In the genomic region with DNA sequence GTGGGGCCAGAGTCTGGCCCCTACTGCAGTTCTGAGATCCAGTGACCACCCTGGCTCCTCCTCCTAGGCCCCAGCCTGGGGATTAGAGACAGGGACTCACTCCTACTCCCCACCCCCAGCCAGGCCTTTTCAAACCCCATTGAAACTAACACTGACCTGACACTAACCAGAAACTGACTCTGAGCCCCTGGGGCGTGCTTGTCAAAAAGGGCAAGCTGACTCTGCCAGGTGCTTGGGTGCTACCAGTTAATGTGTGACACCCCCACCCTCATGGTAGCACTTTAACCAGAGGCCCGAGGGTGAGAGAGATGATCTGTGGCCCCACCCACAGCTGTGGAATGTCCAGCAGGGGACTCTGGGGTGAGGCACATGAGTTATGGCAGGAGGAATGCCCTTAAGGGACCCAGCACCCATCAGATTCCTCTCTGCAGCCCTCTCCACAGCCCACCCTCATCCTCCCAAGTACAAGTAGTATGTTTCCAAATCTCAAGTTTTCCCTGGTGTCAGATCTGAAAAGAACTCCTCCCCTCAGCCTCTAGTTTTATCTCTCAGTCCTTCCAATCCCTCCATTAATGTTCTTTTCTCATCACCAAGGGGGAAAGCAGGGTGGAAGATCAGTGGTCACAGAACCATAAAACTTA, we compare ENCODE assay signal across 12 cellular contexts. TPM values are rescaled to one million over a fixed set of nuclear protein-coding genes. Genes with fewer than 3 reads are reported as not detected.
DNase-seq lines count a peak whose midpoint lies in the region; ATAC-seq, FAIRE-seq and TF ChIP-seq lines count a peak whose summit lies in the region.
"Had no signal": no experiment of that assay in that cellular context is flagged by ENCODE, and none has a peak within 500 bp of the region (broad histone marks: within the 10 kb centered on the region; RNA-seq: fewer than 3 reads in every experiment).

No MANE protein-coding gene starts in this region.

- RAD21 ChIA-PET in GM12878 (lab: Charles Lee; ENCODE audit: unreplicated experiment) = no interaction called here

- no peak overlapping the region for H3K4me3 ChIP-seq in GM12878
- H3K4me3 ChIP-seq: lung, right lobe of liver had no signal

- 0% methylated on average over 2 of the region's 2 CpGs for WGBS in GM12878 (ENCODE audit: insufficient coverage, insufficient replicate concordance, low lambda C conversion rate, missing lambda C conversion rate)

- TF ChIP-seq POLR2A in GM12878 (IDR thresholded peaks at IDR 0.05; ENCODE audit: low read depth, low read length) = no peak

- H3K4me3 Mint-ChIP-seq in HFFc6 = no peak overlapping the region

- H3K4me2 ChIP-seq in GM12878 (ENCODE audit: control insufficient read depth, insufficient read depth) = no peak overlapping the region

- TF ChIP-seq EP300 in GM12878 (IDR thresholded peaks at IDR 0.05; ENCODE audit: borderline replicate concordance in 1 of 2, control insufficient read depth in 1 of 2, low read depth in 2 of 2, low read length in 2 of 2) = no peak

- no peak for TF ChIP-seq RAD21 in GM12878 (IDR thresholded peaks at IDR 0.05; ENCODE audit: insufficient read depth, low read depth, low read length)

- H3K36me3 ChIP-seq in GM12878 (ENCODE audit: control insufficient read depth in 2 of 2, insufficient read depth in 2 of 2, low read length in 1 of 2) = no peaks in the 10 kb centered on the region
- H3K36me3 ChIP-seq: right lobe of liver had no signal

- H3K27ac Mint-ChIP-seq in HFFc6 = peak overlapping the region; percentile 35; the same call in 1 of the 2 replicates
- H3K27ac Mint-ChIP-seq: T-cell had no signal

- DNase-seq in EH (ENCODE audit: low read depth) (peak; percentile 73), HFFc6 (no peak), GM12878 (ENCODE audit: low read depth, low spot score) (peak; percentile 24), myocyte (ENCODE audit: low read depth) (peak; percentile 58), medulla oblongata (ENCODE audit: extremely low spot score) (no peak), SIG-M5 (lab: John Stamatoyannopoulos, UW) (no peak), cerebellar nuclear complex (lab: John Stamatoyannopoulos, UW) (no peak)
- DNase-seq: right lobe of liver, T-cell had no signal

- H3K4me1 ChIP-seq in GM12878 (ENCODE audit: control insufficient read depth, insufficient read depth, low read length) = peaks cover 2% of the 10 kb centered on the region

- peaks cover 19% of the 10 kb centered on the region for H3K4me1 Mint-ChIP-seq in HFFc6 (ENCODE audit: low read depth)

- intact Hi-C loops in GM12878 (cut with micrococcal nuclease; ENCODE audit: unreplicated experiment) = no loop called here

- no peaks in the 10 kb centered on the region for H3K79me2 ChIP-seq in GM12878 (ENCODE audit: control insufficient read depth, insufficient read depth, low read length)

- peaks cover 12% of the 10 kb centered on the region for H3K27me3 Mint-ChIP-seq in HFFc6 (ENCODE audit: insufficient read depth)

- BruUV-seq in GM12878 (replicated peaks; lab: Mats Ljungman, UMichigan) = no TSS peak

- H4K20me1 ChIP-seq in GM12878 (ENCODE audit: control insufficient read depth, insufficient read depth) = no peaks in the 10 kb centered on the region

- TF ChIP-seq CTCF in HFFc6 (IDR thresholded peaks at IDR 0.05) (no peak; the same call in 1 of the 2 replicates), GM12878 (IDR thresholded peaks at IDR 0.05 in 2 of 3, conservative IDR thresholded peaks at IDR 0.05 in 1 of 3; ENCODE audit: control insufficient read depth in 2 of 3, extremely low read depth in 1 of 3, insufficient read depth in 1 of 3, low read depth in 3 of 3, low read length in 3 of 3) (no peak)

- CTCF ChIA-PET in GM12878 (lab: Yijun Ruan, JAX) = interaction anchor here (2.6 to 3.1 kb wide), 2 partner anchors 11 to 16 kb away, joined by 13 read pairs; no protein-coding TSS in a partner anchor

- FAIRE-seq in GM12878 (lab: Jason Lieb, UNC) = no peak

- no peaks in the 10 kb centered on the region for H3K9me3 Mint-ChIP-seq in HFFc6
- H3K9me3 Mint-ChIP-seq: T-cell had no signal

- H3K27me3 ChIP-seq in GM12878 (replicated peaks in 1 of 2; ENCODE audit: control insufficient read depth in 2 of 2, insufficient read depth in 2 of 2, low read length in 1 of 2) = peaks cover 7 to 8% of the 10 kb centered on the region in 2 experiments
- H3K27me3 ChIP-seq: right lobe of liver had no signal

- no peaks in the 10 kb centered on the region for H3K9me3 ChIP-seq in GM12878 (replicated peaks; ENCODE audit: control insufficient read depth, insufficient read depth, low read length)
- H3K9me3 ChIP-seq: right lobe of liver had no signal

- POLR2A ChIA-PET in GM12878 (lab: Charles Lee) = no interaction called here

- SMC1A ChIA-PET in GM12878 (lab: Charles Lee; ENCODE audit: uncharacterized antibody, unreplicated experiment) = interaction anchor here (1.7 kb wide), 1 partner anchor 174 kb away, joined by 3 read pairs; no protein-coding TSS in a partner anchor

- no peak overlapping the region for H3K9ac ChIP-seq in GM12878 (ENCODE audit: control insufficient read depth, insufficient read depth, low read length)

- H3K36me3 Mint-ChIP-seq in HFFc6 (ENCODE audit: low read depth) = no peaks in the 10 kb centered on the region; the same call in 1 of the 2 replicates
- H3K36me3 Mint-ChIP-seq: T-cell had no signal

- H2AFZ ChIP-seq in GM12878 (ENCODE audit: control insufficient read depth, low read depth, low read length) = no peak overlapping the region

- in situ Hi-C loops in GM12878 (cut with MboI) = no loop called here

- H3K27ac ChIP-seq in GM12878 (ENCODE audit: control insufficient read depth, insufficient read depth) = no peak overlapping the region
- H3K27ac ChIP-seq: right lobe of liver had no signal

- ATAC-seq in GM12878 (peak; percentile 56), GM21737 (IDR thresholded peaks at IDR 0.05; ENCODE audit: unreplicated experiment) (no peak)
- ATAC-seq: T-cell had no signal

TF ChIP-seq in GM12878, 131 proteins besides CTCF, POLR2A, EP300 and RAD21:
- TF ChIP-seq BHLHE40 (IDR thresholded peaks at IDR 0.05; ENCODE audit: borderline replicate concordance in 1 of 2, low read depth in 2 of 2, low read length in 1 of 2) (peak; percentile 20 to 29; a peak in 2 of 4 replicates), IRF4 (IDR thresholded peaks at IDR 0.05; ENCODE audit: low read depth, low read length) (no peak), NR2F1 (conservative IDR thresholded peaks at IDR 0.05) (peak; percentile 35; the same call in 1 of the 2 replicates), NR2C2 (IDR thresholded peaks at IDR 0.05; ENCODE audit: borderline replicate concordance, control insufficient read depth, insufficient read length, low read depth) (no peak)

RNA-seq across cellular contexts. Expression of a gene that starts 1.4 kb away (rescaled TPM):
- total RNA-seq in HFFc6 (2021; fragmentation: NEBNext Ultra II Directional; extraction: Animal tissue kit (Norgen Biotek cat#: 25700)) = 1 to 10 TPM in 2 of 6 experiments, under 1 TPM in 3, not detected in 1; 0.09 to 1.4 (median 0.85) TPM
- total RNA-seq in GM12878 (2013; cell fraction: nucleolus; rRNA removed) = not detected in 2 replicates
- total RNA-seq in GM12878 (2014; rRNA removed) (not detected in 2 replicates), GM12878 (2014; rRNA removed; fragmentation: Illumina TruSeq; extraction: Trizol) (not detected in 2 replicates), GM12878 (2021) (not detected in 2 replicates), myocyte (5.6 and 5.7 TPM in 2 replicates)
- polyA plus RNA-seq in GM12878 (2011; ENCODE audit: low read depth) = not detected
- polyA plus RNA-seq in GM12878 (2011; rRNA removed) (not detected in 2 replicates), GM12878 (2014; fragmentation: Illumina TruSeq; extraction: Trizol) (not detected in 2 replicates), GM12878 (2014; fragmentation: Nextera tagmentation; extraction: Ambion mirVana) (not detected), GM12878 (2014; rRNA removed) (0.20 TPM in 1 of 2 replicates, not detected in the other), GM12878 (2016; fragmentation: Nextera tagmentation; extraction: Ambion mirVana) (not detected)
- polyA plus RNA-seq in GM12878 (2011; cell fraction: cytosol; rRNA removed) = 0.03 and 0.13 TPM in 2 replicates
- 0.61 and 1.2 TPM in 2 replicates for polyA plus RNA-seq in GM12878 (2011; cell fraction: nucleus; rRNA removed)
- 0.22 TPM in 1 of 2 replicates, not detected in the other for polyA plus RNA-seq in GM12878 (2012)
- not detected in 2 replicates for polyA minus RNA-seq in GM12878 (2011; rRNA and poly(A)+ RNA removed)
- not detected in 2 replicates for polyA minus RNA-seq in GM12878 (2011; cell fraction: cytosol; rRNA and poly(A)+ RNA removed)
- polyA minus RNA-seq in GM12878 (2011; cell fraction: nucleus; rRNA and poly(A)+ RNA removed) = not detected in 2 replicates
- polyA plus RNA-seq in myocyte (2012) = 3.6 TPM

RNA-seq across cellular contexts. Expression of a gene that starts 15.7 kb away (rescaled TPM):
- total RNA-seq in HFFc6 (2021; fragmentation: NEBNext Ultra II Directional; extraction: Animal tissue kit (Norgen Biotek cat#: 25700)) = under 1 TPM in 2 of 6 experiments, not detected in 4; 0.30 to 0.31 TPM
- not detected in 2 replicates for total RNA-seq in GM12878 (2013; cell fraction: nucleolus; rRNA removed)
- total RNA-seq in GM12878 (2014; rRNA removed) = not detected in 2 replicates
- total RNA-seq in GM12878 (2014; rRNA removed; fragmentation: Illumina TruSeq; extraction: Trizol) = not detected in 2 replicates
- total RNA-seq in GM12878 (2021) = not detected in 2 replicates
- not detected for polyA plus RNA-seq in GM12878 (2011; ENCODE audit: low read depth)
- not detected in 2 replicates for polyA plus RNA-seq in GM12878 (2011; rRNA removed)
- 0.15 TPM in 1 of 2 replicates, not detected in the other for polyA plus RNA-seq in GM12878 (2011; cell fraction: cytosol; rRNA removed)
- not detected in 2 replicates for polyA plus RNA-seq in GM12878 (2011; cell fraction: nucleus; rRNA removed)
- 0.15 TPM in 1 of 2 replicates, not detected in the other for polyA plus RNA-seq in GM12878 (2012)
- polyA plus RNA-seq in GM12878 (2014; fragmentation: Illumina TruSeq; extraction: Trizol) = not detected in 2 replicates
- polyA plus RNA-seq in GM12878 (2014; fragmentation: Nextera tagmentation; extraction: Ambion mirVana) = not detected
- polyA plus RNA-seq in GM12878 (2014; rRNA removed) = not detected in 2 replicates
- under 1 TPM in 1 of 2 experiments, not detected in 1; 0.40 TPM for polyA plus RNA-seq in GM12878 (2016; fragmentation: Nextera tagmentation; extraction: Ambion mirVana)
- polyA minus RNA-seq in GM12878 (2011; rRNA and poly(A)+ RNA removed) = not detected in 2 replicates
- not detected in 2 replicates for polyA minus RNA-seq in GM12878 (2011; cell fraction: cytosol; rRNA and poly(A)+ RNA removed)
- polyA minus RNA-seq in GM12878 (2011; cell fraction: nucleus; rRNA and poly(A)+ RNA removed) = not detected in 2 replicates
- 4.5 and 7.8 TPM in 2 replicates for total RNA-seq in myocyte
- 10.2 TPM for polyA plus RNA-seq in myocyte (2012)
- total RNA-seq: NCI-H460, T-cell had no signal

Comparison
In these comparisons a context has a peak if more than half of its experiments do, and no peak if none do; other contexts are left out.
1. DNase-seq: peak in EH (single experiment), GM12878 (single experiment) and myocyte (single experiment); none in HFFc6 (single experiment), medulla oblongata (single experiment), SIG-M5 (single experiment) and cerebellar nuclear complex (0 of 2).